ENCODE assay signal across 8 cellular contexts in genomic region chr17:67377727-67378443, GRCh38. TPM values are rescaled to one million over a fixed set of nuclear protein-coding genes. Genes with fewer than 3 reads are reported as not detected.
A peak's percentile ranks its signal among the peaks of the same experiment; 100 is the strongest.
DNase-seq lines count a peak whose midpoint lies in the region; ATAC-seq and TF ChIP-seq lines count a peak whose summit lies in the region.

No MANE protein-coding gene starts in this region.

- peak; percentile 37 for DNase-seq in NOMO-1 treated with DMSO at 0.1 percent for 48 hours (lab: John Stamatoyannopoulos, UW; ENCODE audit: unreplicated experiment)
- no peak for DNase-seq in NOMO-1 treated with dmso at 0.1 percent for 144 hours (lab: John Stamatoyannopoulos, UW; ENCODE audit: unreplicated experiment)
- DNase-seq in SK-N-MC (ENCODE audit: low read depth, low spot score), result no peak
- DNase-seq in adipocyte (ENCODE audit: low read depth), result peak; percentile 78
- DNase-seq in left cardiac atrium, result peak; percentile 60
- DNase-seq in psoas muscle, result peak; percentile 49 to 73
- DNase-seq in NCI-H2107 (lab: John Stamatoyannopoulos, UW), result no peak

- intact Hi-C loops in left cardiac atrium (cut with DNase I), result loop anchor here (2.0 to 10.0 kb wide), 5 partner anchors 64 to 311 kb away; no protein-coding TSS in a partner anchor
- intact Hi-C loops in psoas muscle (cut with DNase I), result loop anchor here (1.0 to 5.0 kb wide), 4 partner anchors 97 to 311 kb away; no protein-coding TSS in a partner anchor

- TF ChIP-seq CTCF in psoas muscle (IDR thresholded peaks at IDR 0.05), result peak; percentile 23

- 0 to 1% (median 1%) methylated on average over 61 to 74 of the region's 74 CpGs for WGBS in psoas muscle, 3 donors

- H3K4me1 ChIP-seq in adipocyte (ENCODE audit: control insufficient read depth, insufficient read depth, low read length), result peaks cover 17% of the 10 kb centered on the region
- peaks cover 10% of the 10 kb centered on the region for H3K4me1 ChIP-seq in psoas muscle

- H3K27ac ChIP-seq in SK-N-MC (no peak overlapping the region), psoas muscle (peak overlapping the region; percentile 63)

- H3K4me3 ChIP-seq in SK-N-MC (peak overlapping the region; percentile 96), adipocyte (ENCODE audit: low read length) (peak overlapping the region; percentile 87), psoas muscle (peak overlapping the region; percentile 88)

- peak overlapping the region; percentile 55 for H3K9ac ChIP-seq in SK-N-MC (ENCODE audit: insufficient read length)
- H3K9ac ChIP-seq in adipocyte (ENCODE audit: low read length), result peak overlapping the region; percentile 80

- H3K9me3 ChIP-seq in SK-N-MC (ENCODE audit: low read depth, low read length), result no peaks in the 10 kb centered on the region; the same call in 1 of the 2 replicates
- no peaks in the 10 kb centered on the region for H3K9me3 ChIP-seq in adipocyte (ENCODE audit: control insufficient read depth, low read length)
- no peaks in the 10 kb centered on the region for H3K9me3 ChIP-seq in psoas muscle

- H3K36me3 ChIP-seq in SK-N-MC (ENCODE audit: insufficient read depth, low read length) (no peaks in the 10 kb centered on the region), adipocyte (ENCODE audit: control insufficient read depth, insufficient read depth, low read length, severe bottlenecking) (no peaks in the 10 kb centered on the region), psoas muscle (ENCODE audit: insufficient read depth in 1 of 2, low read depth in 1 of 2) (peaks cover 0 to 2% of the 10 kb centered on the region in 2 donors)

- no peaks in the 10 kb centered on the region for H3K27me3 ChIP-seq in adipocyte (replicated peaks; ENCODE audit: control insufficient read depth, insufficient read depth, low read length)
- H3K27me3 ChIP-seq in psoas muscle (ENCODE audit: insufficient read depth in 3 of 3, low read length in 2 of 3), result no peaks in the 10 kb centered on the region

- ATAC-seq in HG03439 (IDR thresholded peaks at IDR 0.05; ENCODE audit: unreplicated experiment) (peak; percentile 27), left cardiac atrium (peak; percentile 50 to 54), psoas muscle (peak; percentile 38 to 65 (median 50))

RNA-seq across cellular contexts. Expression of gene PITPNC1, which starts 0.8 kb away (rescaled TPM):
- total RNA-seq in left cardiac atrium, result 10 to 100 TPM; 26.2 to 33.7 TPM
- total RNA-seq in psoas muscle, result 10 to 100 TPM in 1 of 4 donors, 1 to 10 TPM in 3; 6.5 to 12.3 (median 7.6) TPM
- 10 to 100 TPM in 1 of 3 donors, 1 to 10 TPM in 2; 4.4 to 54.7 (median 4.5) TPM for polyA plus RNA-seq in psoas muscle

RNA-seq across cellular contexts. Expression of gene PSMD12, which starts 11.5 kb away (rescaled TPM):
- total RNA-seq in left cardiac atrium (10 to 100 TPM; 40.9 to 58.6 TPM), psoas muscle (100 to 1,000 TPM in 3 of 4 donors, 10 to 100 TPM in 1; 66.6 to 161 (median 111) TPM)
- polyA plus RNA-seq in psoas muscle, result 100 to 1,000 TPM in 2 of 3 donors, 10 to 100 TPM in 1; 78.7 to 281 (median 158) TPM

Comparison
In these comparisons a context has a peak if more than half of its experiments do, and no peak if none do; other contexts are left out.
1. DNase-seq: peak in NOMO-1 treated with DMSO at 0.1 percent for 48 hours (single experiment), adipocyte (single experiment), left cardiac atrium (single experiment) and psoas muscle (2 of 2); none in NOMO-1 treated with dmso at 0.1 percent for 144 hours (single experiment), SK-N-MC (single experiment) and NCI-H2107 (single experiment).
2. Peak in every context shown above with its lines, with median percentiles within 50 percentile points of each other: ATAC-seq and H3K4me3 ChIP-seq.